In genomic region chr10:27717191-27717590, GRCh38 we compare ENCODE assay signal across 21 cellular contexts. TPM values are rescaled to one million over a fixed set of nuclear protein-coding genes. Genes with fewer than 3 reads are reported as not detected.
DNase-seq lines count a peak whose midpoint lies in the region; ATAC-seq, FAIRE-seq and TF ChIP-seq lines count a peak whose summit lies in the region.
"Had no signal": no experiment of that assay in that cellular context is flagged by ENCODE, and none has a peak within 500 bp of the region (broad histone marks: within the 10 kb centered on the region; RNA-seq: fewer than 3 reads in every experiment).

No MANE protein-coding gene starts in this region.

- CTCF ChIA-PET in HepG2 (lab: Yijun Ruan, JAX; ENCODE audit: low intra/inter-chr PET ratio, low total read pairs): no interaction called here
- CTCF ChIA-PET in IMR-90 (lab: Yijun Ruan, JAX): interaction anchor here (0.7 kb wide), 1 partner anchor 15 kb away, joined by 3 read pairs; no protein-coding TSS in a partner anchor

- H3K4me3 ChIP-seq in HepG2 (replicated peaks in 1 of 3; ENCODE audit: insufficient read depth in 1 of 3, low read depth in 2 of 3, low read length in 3 of 3): no peak overlapping the region
- H3K4me3 ChIP-seq in right lobe of liver: no peak overlapping the region
- H3K4me3 ChIP-seq in IMR-90 (ENCODE audit: insufficient read depth, low read depth, low read length): no peak overlapping the region

- no peak overlapping the region for H3K4me2 ChIP-seq in HepG2 (ENCODE audit: low read depth, low read length)
- no peak overlapping the region for H3K4me2 ChIP-seq in IMR-90 (ENCODE audit: low read depth, low read length)

- no peaks in the 10 kb centered on the region for H3K9me3 Mint-ChIP-seq in nephron progenitor cell
- H3K9me3 Mint-ChIP-seq: CD8-positive, alpha-beta memory T cell had no signal

- peak overlapping the region; percentile 71 for H3K18ac ChIP-seq in IMR-90 (ENCODE audit: low read depth, low read length)

- no peaks in the 10 kb centered on the region for H3K79me2 ChIP-seq in HepG2 (ENCODE audit: insufficient read depth, low read length)

- peaks cover 8% of the 10 kb centered on the region for H3K27me3 Mint-ChIP-seq in nephron progenitor cell (ENCODE audit: low read depth, poor library complexity)

- H4K20me1 ChIP-seq in HepG2 (ENCODE audit: insufficient read depth, low read length) (no peaks in the 10 kb centered on the region), IMR-90 (ENCODE audit: insufficient read depth, low read length) (no peaks in the 10 kb centered on the region)

- BruUV-seq in HepG2 (replicated peaks; lab: Mats Ljungman, UMichigan) (no TSS peak), IMR-90 (replicated peaks; lab: Mats Ljungman, UMichigan) (no TSS peak)

- H3K9ac ChIP-seq in HepG2 (ENCODE audit: insufficient read depth, low read depth, low read length) (no peak overlapping the region), IMR-90 (ENCODE audit: low read depth, low read length) (no peak overlapping the region)

- no peaks in the 10 kb centered on the region for H3K9me3 ChIP-seq in HepG2 (ENCODE audit: low read length)
- H3K9me3 ChIP-seq in right lobe of liver: no peaks in the 10 kb centered on the region
- no peaks in the 10 kb centered on the region for H3K9me3 ChIP-seq in IMR-90 (ENCODE audit: control insufficient read depth, insufficient read depth, low read length)

- H3K4me1 ChIP-seq in HepG2 (ENCODE audit: insufficient read depth, low read length): no peaks in the 10 kb centered on the region
- no peaks in the 10 kb centered on the region for H3K4me1 ChIP-seq in right lobe of liver
- peaks cover 13% of the 10 kb centered on the region for H3K4me1 ChIP-seq in IMR-90 (ENCODE audit: control insufficient read depth, insufficient read depth, low read length)

- H3K27ac ChIP-seq in HepG2 (ENCODE audit: extremely low read length, insufficient read depth, low read length) (no peak overlapping the region), right lobe of liver (no peak overlapping the region), IMR-90 (ENCODE audit: insufficient read depth, low read length) (no peak overlapping the region; the same call in 1 of the 2 replicates)
- H3K27ac ChIP-seq: 22Rv1 had no signal

- no peak for DNase-seq in HepG2 (ENCODE audit: low spot score)
- DNase-seq in right lobe of liver: no peak
- no peak for DNase-seq in IMR-90
- peak; percentile 18 for DNase-seq in astrocyte of the hippocampus (ENCODE audit: low read depth, low spot score)
- no peak for DNase-seq in activated CD4-positive, CD25-positive, alpha-beta regulatory T cell (lab: John Stamatoyannopoulos, UW)
- DNase-seq in cerebellar nuclear complex (lab: John Stamatoyannopoulos, UW): no peak
- DNase-seq in nephron progenitor cell: no peak
- DNase-seq: C1 segment of cervical spinal cord; CD4-positive, CD25-positive, alpha-beta regulatory T cell; CD8-positive, alpha-beta memory T cell; COR-L47; DMS 273 treated with DMSO at 0.1 percent for 48 hours; DMS53; DND-41; GDM1; GOT3; H7 had no signal

- FAIRE-seq in HepG2 (lab: Jason Lieb, UNC): no peak
- FAIRE-seq: GM12892, GM18507 had no signal

- TF ChIP-seq EP300 in HepG2 (IDR thresholded peaks at IDR 0.05; ENCODE audit: low read depth in 2 of 2, low read length in 2 of 2) (no peak), HepG2 (CRISPR knock-in tag; IDR thresholded peaks at IDR 0.05; ENCODE audit: borderline replicate concordance) (no peak)

- TF ChIP-seq POLR2A in HepG2 (IDR thresholded peaks at IDR 0.05; ENCODE audit: insufficient read depth in 1 of 2, low read depth in 2 of 2, low read length in 2 of 2): no peak
- no peak for TF ChIP-seq POLR2A in right lobe of liver (IDR thresholded peaks at IDR 0.05)
- TF ChIP-seq POLR2A in IMR-90 (IDR thresholded peaks at IDR 0.05; ENCODE audit: low read depth, low read length): no peak

- peak overlapping the region; percentile 2; the same call in 1 of the 2 replicates for H4K5ac ChIP-seq in IMR-90 (ENCODE audit: low read depth, low read length)

- H3K23ac ChIP-seq in IMR-90 (ENCODE audit: low read depth, low read length): 0 out of 2 replicates have a peak overlapping the region, but pooled peaks have one; percentile 31

- H4K8ac ChIP-seq in IMR-90 (ENCODE audit: low read depth in 2 of 2, low read length in 2 of 2): peak overlapping the region in 1 of 2 experiments; percentile 48; a peak in 1 of 4 replicates

- intact Hi-C loops in HepG2 (cut with micrococcal nuclease; ENCODE audit: unreplicated experiment) (no loop called here), right lobe of liver (cut with DNase I) (no loop called here), IMR-90 (cut with micrococcal nuclease) (no loop called here)

- no peaks in the 10 kb centered on the region for H3K79me1 ChIP-seq in IMR-90 (ENCODE audit: low read depth in 1 of 2, low read length in 2 of 2)

- peak overlapping the region; percentile 72 for H2BK20ac ChIP-seq in IMR-90 (ENCODE audit: low read depth, low read length)

- H3K4ac ChIP-seq in IMR-90 (ENCODE audit: low read depth, low read length): peak overlapping the region; percentile 85

- ATAC-seq in HepG2: no peak
- ATAC-seq in right lobe of liver: no peak
- no peak for ATAC-seq in IMR-90 (ENCODE audit: low read depth)
- ATAC-seq: HCT116 had no signal

- in situ Hi-C loops in HepG2 (cut with HindIII; ENCODE audit: extremely low pct_ligation_motif_present, low pct_unique_long_range_greater_than_20kb) (no loop called here), IMR-90 (cut with MboI; ENCODE audit: low sequenced_read_pairs) (no loop called here)

- no peaks in the 10 kb centered on the region for H3K36me3 Mint-ChIP-seq in nephron progenitor cell (ENCODE audit: low read depth)
- H3K36me3 Mint-ChIP-seq: CD4-positive, CD25-positive, alpha-beta regulatory T cell; CD8-positive, alpha-beta memory T cell had no signal

- peak overlapping the region; percentile 70 for H2BK120ac ChIP-seq in IMR-90 (ENCODE audit: low read depth, low read length)

- H3K14ac ChIP-seq in IMR-90 (replicated peaks; ENCODE audit: low read depth, low read length): peak overlapping the region; percentile 72

- peak overlapping the region; percentile 36 for H2BK5ac ChIP-seq in IMR-90 (ENCODE audit: low read depth, low read length, poor library complexity, severe bottlenecking)

- dilution Hi-C loops in IMR-90 (cut with HindIII; ENCODE audit: low sequenced_read_pairs, unreplicated experiment): no loop called here

- H3K36me3 ChIP-seq in HepG2 (replicated peaks in 1 of 2; ENCODE audit: control insufficient read depth in 1 of 2, insufficient read depth in 2 of 2, low read length in 2 of 2) (no peaks in the 10 kb centered on the region), right lobe of liver (no peaks in the 10 kb centered on the region), IMR-90 (ENCODE audit: control insufficient read depth, insufficient read depth, low read length) (no peaks in the 10 kb centered on the region)

- no peak overlapping the region for H2AFZ ChIP-seq in HepG2 (ENCODE audit: low read length)
- no peak overlapping the region for H2AFZ ChIP-seq in IMR-90 (replicated peaks; ENCODE audit: low read length, poor library complexity)

- peak overlapping the region; percentile 73 for H2AK5ac ChIP-seq in IMR-90 (ENCODE audit: low read depth, low read length)

- H2BK15ac ChIP-seq in IMR-90 (ENCODE audit: low read depth, low read length): peak overlapping the region; percentile 30; the same call in 1 of the 3 replicates

- POLR2A ChIA-PET in HepG2 (lab: Yijun Ruan, JAX) (no interaction called here), IMR-90 (lab: Charles Lee; ENCODE audit: unreplicated experiment) (no interaction called here)

- peaks cover 6% of the 10 kb centered on the region for H3K9me1 ChIP-seq in IMR-90 (ENCODE audit: insufficient read depth, low read length)

- H3K27me3 ChIP-seq in HepG2 (ENCODE audit: control insufficient read depth in 1 of 2, insufficient read depth in 2 of 2, low read length in 2 of 2): no peaks in the 10 kb centered on the region; a peak in 1 of 5 replicates
- no peaks in the 10 kb centered on the region for H3K27me3 ChIP-seq in right lobe of liver
- H3K27me3 ChIP-seq in IMR-90 (ENCODE audit: control insufficient read depth, insufficient read depth, low read length): no peaks in the 10 kb centered on the region

- H3K4me3 Mint-ChIP-seq in nephron progenitor cell: no peak overlapping the region
- H3K4me3 Mint-ChIP-seq: CD4-positive, CD25-positive, alpha-beta regulatory T cell; CD8-positive, alpha-beta memory T cell had no signal

- no peak overlapping the region for H3K56ac ChIP-seq in IMR-90 (ENCODE audit: extremely low read depth, insufficient read depth, low read length)

- 0% methylated on average over 3 of the region's 3 CpGs for WGBS in HepG2 (ENCODE audit: low lambda C conversion rate)
- 62% methylated on average over 3 of the region's 3 CpGs for WGBS in right lobe of liver (ENCODE audit: insufficient coverage, low coverage, low lambda C conversion rate, missing lambda C conversion rate)
- WGBS in IMR-90 (ENCODE audit: extremely low coverage in 2 of 2, insufficient read length in 1 of 2), 2 experiments: no CpG with 5 or more reads among the region's 3 CpGs

- peaks cover 18% of the 10 kb centered on the region for H3K4me1 Mint-ChIP-seq in nephron progenitor cell
- H3K4me1 Mint-ChIP-seq: CD4-positive, CD25-positive, alpha-beta regulatory T cell had no signal

- no peak overlapping the region for H3K27ac Mint-ChIP-seq in nephron progenitor cell
- H3K27ac Mint-ChIP-seq: CD4-positive, CD25-positive, alpha-beta regulatory T cell; CD8-positive, alpha-beta memory T cell had no signal

- no peak overlapping the region for H2AK9ac ChIP-seq in IMR-90 (replicated peaks; ENCODE audit: low read depth, low read length, poor library complexity)

- peak overlapping the region; percentile 50 for H4K91ac ChIP-seq in IMR-90 (ENCODE audit: insufficient read depth, low read depth, low read length)

- TF ChIP-seq CTCF in HepG2 (CRISPR knock-in tag; IDR thresholded peaks at IDR 0.05) (no peak), right lobe of liver (IDR thresholded peaks at IDR 0.05) (no peak), IMR-90 (conservative IDR thresholded peaks at IDR 0.05; ENCODE audit: low read depth, low read length) (no peak), nephron progenitor cell (IDR thresholded peaks at IDR 0.05) (no peak)

- TF ChIP-seq RAD21 in HepG2 (CRISPR knock-in tag; IDR thresholded peaks at IDR 0.05) (no peak), IMR-90 (IDR thresholded peaks at IDR 0.05; ENCODE audit: low read length) (no peak)

RNA-seq across cellular contexts. Expression of gene MKX, which starts 28.4 kb away (rescaled TPM):
- total RNA-seq in HepG2 (2016; rRNA removed; fragmentation: Illumina TruSeq; extraction: Trizol) (not detected in 2 replicates), right lobe of liver (1 to 10 TPM in 2 of 6 experiments, under 1 TPM in 4; 0.29 to 2.1 (median 0.66) TPM), IMR-90 (2012; rRNA removed) (0.28 and 0.36 TPM in 2 replicates)
- total RNA-seq in HepG2 (2016; cell fraction: cytosol; rRNA removed; fragmentation: Illumina TruSeq; extraction: Trizol; ENCODE audit: low read depth): not detected in 2 replicates
- total RNA-seq in HepG2 (2016; cell fraction: insoluble cytoplasmic fraction; rRNA removed; fragmentation: Illumina TruSeq; extraction: Trizol): not detected in 2 replicates
- total RNA-seq in HepG2 (2016; cell fraction: membrane; rRNA removed; fragmentation: Illumina TruSeq; extraction: Trizol): not detected in 2 replicates
- total RNA-seq in HepG2 (2016; cell fraction: nucleus; rRNA removed; fragmentation: Illumina TruSeq; extraction: Trizol): not detected in 2 replicates
- polyA plus RNA-seq in HepG2 (2011; rRNA removed) (not detected in 2 replicates), IMR-90 (2012; rRNA removed) (0.10 and 0.11 TPM in 2 replicates)
- polyA plus RNA-seq in HepG2 (2011; cell fraction: cytosol; rRNA removed): not detected in 2 replicates
- polyA plus RNA-seq in HepG2 (2011; cell fraction: nucleus; rRNA removed): not detected in 2 replicates
- polyA plus RNA-seq in HepG2 (2012): not detected in 2 replicates
- not detected in 2 replicates for polyA plus RNA-seq in HepG2 (2016; cell fraction: cytosol; fragmentation: Illumina TruSeq; extraction: Trizol; ENCODE audit: low read depth)
- polyA plus RNA-seq in HepG2 (2016; cell fraction: insoluble cytoplasmic fraction; fragmentation: Illumina TruSeq; extraction: Trizol; ENCODE audit: low read depth): not detected in 2 replicates
- polyA plus RNA-seq in HepG2 (2016; cell fraction: membrane; fragmentation: Illumina TruSeq; extraction: Trizol; ENCODE audit: low read depth): not detected in 2 replicates
- polyA plus RNA-seq in HepG2 (2016; cell fraction: nucleus; fragmentation: Illumina TruSeq; extraction: Trizol; ENCODE audit: insufficient read depth, low read depth): not detected in 2 replicates
- polyA minus RNA-seq in HepG2 (2011; rRNA and poly(A)+ RNA removed; ENCODE audit: low replicate concordance): not detected in 2 replicates
- polyA minus RNA-seq in HepG2 (2011; cell fraction: cytosol; rRNA and poly(A)+ RNA removed): not detected in 2 replicates
- polyA minus RNA-seq in HepG2 (2011; cell fraction: nucleus; rRNA and poly(A)+ RNA removed): not detected in 2 replicates
- polyA plus RNA-seq in IMR-90 (2012; cell fraction: cytosol; rRNA removed): 0.10 and 0.24 TPM in 2 replicates
- polyA plus RNA-seq in IMR-90 (2012; cell fraction: nucleus; rRNA removed; ENCODE audit: low replicate concordance): 0.04 and 0.16 TPM in 2 replicates
- total RNA-seq: CD4-positive, CD25-positive, alpha-beta regulatory T cell had no signal
- polyA plus RNA-seq: CD4-positive, CD25-positive, alpha-beta regulatory T cell; CD8-positive, alpha-beta memory T cell had no signal
